ENCODE assay signal across 17 cellular contexts in the genomic region with DNA sequence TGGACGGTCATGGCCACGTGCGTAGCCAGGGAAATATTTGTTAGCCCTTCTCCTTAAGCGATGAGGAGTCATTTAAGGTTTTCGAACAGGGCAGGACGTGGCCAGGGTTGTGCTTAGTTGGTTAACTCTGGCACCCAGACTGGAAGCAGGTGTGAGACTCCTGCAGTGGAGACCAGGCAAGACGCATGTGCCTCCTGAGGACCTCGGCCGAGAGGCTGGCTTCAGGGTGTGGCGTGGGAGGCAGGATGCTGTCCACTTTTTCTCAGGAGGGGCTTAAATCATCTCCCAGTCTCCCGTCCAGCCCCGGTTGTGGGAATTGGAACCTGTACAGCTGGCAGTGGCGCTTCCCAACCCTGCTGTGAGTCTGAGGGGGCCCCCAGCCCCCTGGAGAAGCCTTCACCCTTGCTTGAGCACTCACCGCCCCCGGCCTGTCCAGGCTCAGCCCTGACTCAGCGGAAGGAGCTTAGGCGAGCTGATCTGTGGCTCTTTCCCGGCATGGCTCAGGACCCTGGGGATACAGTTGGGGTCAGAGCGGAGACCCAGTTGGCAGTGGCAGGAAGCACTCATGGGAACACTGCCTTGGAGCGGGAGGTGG.
"Had no signal": no experiment of that assay in that cellular context is flagged by ENCODE, and none has a peak within 500 bp of the region (broad histone marks: within the 10 kb centered on the region; RNA-seq: fewer than 3 reads in every experiment).

No MANE protein-coding gene starts in this region.

- DNase-seq: activated CD4-positive, alpha-beta T cell treated with anti-CD3 and anti-CD28 coated beads, Interleukin-2, amount 10 ng/mL, durations not matched to agents 24 days and 14 days; activated CD8-positive, alpha-beta memory T cell treated with anti-CD3 and anti-CD28 coated beads, Interleukin-2, amount 50 U/mL, for 4 hours; activated naive CD4-positive, alpha-beta T cell treated with anti-CD3 and anti-CD28 coated beads for 36 hours; activated T-cell treated with anti-CD3 and anti-CD28 coated beads, Interleukin-2, amount 50 U/mL, for 4 hours; brain microvascular endothelial cell; colonic mucosa; lower lobe of right lung; stimulated activated CD8-positive, alpha-beta memory T cell treated with anti-CD3 and anti-CD28 coated beads, Interleukin-4, amount 100 ng/mL, for 48 hours; stimulated activated naive CD4-positive, alpha-beta T cell; T-helper 1 cell; T1000; upper lobe of right lung had no signal

- H3K27me3 Mint-ChIP-seq: activated CD4-positive, alpha-beta T cell treated with anti-CD3 and anti-CD28 coated beads, Interleukin-2, amount 10 ng/mL, durations not matched to agents 24 days and 14 days had no signal

- H3K36me3 ChIP-seq: brain microvascular endothelial cell, colonic mucosa, pancreas had no signal

- H3K4me1 ChIP-seq: colonic mucosa had no signal

- H3K9me3 Mint-ChIP-seq: activated CD4-positive, alpha-beta T cell treated with anti-CD3 and anti-CD28 coated beads, Interleukin-2, amount 10 ng/mL, durations not matched to agents 24 days and 14 days; activated naive CD4-positive, alpha-beta T cell treated with anti-CD3 and anti-CD28 coated beads for 36 hours; activated T-cell treated with anti-CD3 and anti-CD28 coated beads, Interleukin-2, amount 50 U/mL, for 4 hours; central memory CD8-positive, alpha-beta T cell had no signal

- ATAC-seq: activated T-cell treated with anti-CD3 and anti-CD28 coated beads, Interleukin-2, amount 50 U/mL, for 4 hours; lower lobe of right lung; sciatic nerve; upper lobe of right lung had no signal

- H3K27me3 ChIP-seq: brain microvascular endothelial cell, colonic mucosa, esophagus muscularis mucosa, pancreas, upper lobe of right lung had no signal

- H3K4me3 ChIP-seq: colonic mucosa, esophagus muscularis mucosa, lower lobe of right lung, pancreas, upper lobe of right lung had no signal

- H3K4me1 Mint-ChIP-seq: activated CD4-positive, alpha-beta T cell treated with anti-CD3 and anti-CD28 coated beads, Interleukin-2, amount 10 ng/mL, durations not matched to agents 24 days and 14 days; central memory CD8-positive, alpha-beta T cell had no signal

- H3K27ac ChIP-seq: brain microvascular endothelial cell, colonic mucosa, esophagus muscularis mucosa, lower lobe of right lung, upper lobe of right lung had no signal

- H3K4me3 Mint-ChIP-seq: activated CD4-positive, alpha-beta T cell treated with anti-CD3 and anti-CD28 coated beads, Interleukin-2, amount 10 ng/mL, durations not matched to agents 24 days and 14 days; activated naive CD4-positive, alpha-beta T cell treated with anti-CD3 and anti-CD28 coated beads for 36 hours; activated T-cell treated with anti-CD3 and anti-CD28 coated beads, Interleukin-2, amount 50 U/mL, for 4 hours; central memory CD8-positive, alpha-beta T cell had no signal

- H3K9me3 ChIP-seq: colonic mucosa, esophagus muscularis mucosa, lower lobe of right lung, pancreas, upper lobe of right lung had no signal

- H3K27ac Mint-ChIP-seq: activated CD4-positive, alpha-beta T cell treated with anti-CD3 and anti-CD28 coated beads, Interleukin-2, amount 10 ng/mL, durations not matched to agents 24 days and 14 days; activated naive CD4-positive, alpha-beta T cell treated with anti-CD3 and anti-CD28 coated beads for 36 hours had no signal

- FAIRE-seq: endometrium, pancreas had no signal
